ENCODE assay signal across 22 cellular contexts in genomic region chr5:1366514-1366913, GRCh38. TPM values are rescaled to one million over a fixed set of nuclear protein-coding genes. Genes with fewer than 3 reads are reported as not detected.
DNase-seq lines count a peak whose midpoint lies in the region; ATAC-seq and TF ChIP-seq lines count a peak whose summit lies in the region.
"Had no signal": no experiment of that assay in that cellular context is flagged by ENCODE, and none has a peak within 500 bp of the region (broad histone marks: within the 10 kb centered on the region; RNA-seq: fewer than 3 reads in every experiment).

No MANE protein-coding gene starts in this region.

- peaks cover 20% of the 10 kb centered on the region for H3K4me1 ChIP-seq in OCI-LY3 (ENCODE audit: low read length)
- no peaks in the 10 kb centered on the region for H3K4me1 ChIP-seq in neural progenitor cell
- H3K4me1 ChIP-seq: ascending aorta, prostate gland, thyroid gland had no signal

- H3K27ac ChIP-seq in OCI-LY3 (ENCODE audit: low read length) (no peak overlapping the region), neural progenitor cell (no peak overlapping the region), dorsolateral prefrontal cortex (no peak overlapping the region)
- H3K27ac ChIP-seq: ascending aorta, HL-60, KMS-11, prostate gland, thyroid gland had no signal

- H2AFZ ChIP-seq in OCI-LY3 (ENCODE audit: low read depth, low read length), result no peak overlapping the region
- no peak overlapping the region for H2AFZ ChIP-seq in neural progenitor cell (replicated peaks)

- H3K4me2 ChIP-seq in OCI-LY3 (ENCODE audit: low read length) (peak overlapping the region; percentile 45), neural progenitor cell (no peak overlapping the region)
- H3K4me2 ChIP-seq: KMS-11, SK-N-SH had no signal

- intact Hi-C loops in dorsolateral prefrontal cortex (cut with DNase I), result no loop called here

- H3F3A ChIP-seq in neural progenitor cell (ENCODE audit: low read depth), result no peaks in the 10 kb centered on the region

- no peaks in the 10 kb centered on the region for H3K9me3 ChIP-seq in OCI-LY3 (ENCODE audit: insufficient read depth, low read length)
- no peaks in the 10 kb centered on the region for H3K9me3 ChIP-seq in neural progenitor cell (ENCODE audit: low read depth)
- H3K9me3 ChIP-seq: ascending aorta, prostate gland, SK-N-SH, thyroid gland had no signal

- TF ChIP-seq CTCF in OCI-LY3 (IDR thresholded peaks at IDR 0.05; ENCODE audit: low read depth, low read length), result no peak
- no peak for TF ChIP-seq CTCF in neural progenitor cell (IDR thresholded peaks at IDR 0.05)
- TF ChIP-seq CTCF in dorsolateral prefrontal cortex (IDR thresholded peaks at IDR 0.05 in 54 of 56, conservative IDR thresholded peaks at IDR 0.05 in 2 of 56; ENCODE audit: low read depth in 1 of 56, partially characterized antibody in 56 of 56), result no peak

- DNase-seq in H7 (peak; percentile 38), NCI-H1048 (lab: John Stamatoyannopoulos, UW) (no peak), neural progenitor cell (ENCODE audit: low spot score) (no peak), dorsolateral prefrontal cortex (no peak)
- DNase-seq: activated naive CD4-positive, alpha-beta T cell treated with anti-CD3 and anti-CD28 coated beads, Interleukin-2, amount 10 ng/mL, durations not matched to agents 7 days and 5 days; DMS 273 treated with DMSO at 0.1 percent for 48 hours; hypothalamus; kidney glomerular epithelial cell; mesenchymal stem cell; NCI-H1105 treated with DMSO at 0.1 percent for 48 hours; NCI-H2171; SK-N-SH; small intestine; thyroid gland had no signal

- H3K27me3 Mint-ChIP-seq in neural progenitor cell (ENCODE audit: insufficient read depth, low read depth), result peaks cover 25% of the 10 kb centered on the region

- no peaks in the 10 kb centered on the region for H3K36me3 Mint-ChIP-seq in neural progenitor cell
- H3K36me3 Mint-ChIP-seq: activated naive CD4-positive, alpha-beta T cell treated with anti-CD3 and anti-CD28 coated beads, Interleukin-2, amount 10 ng/mL, durations not matched to agents 7 days and 5 days had no signal

- H3K79me2 ChIP-seq in OCI-LY3 (ENCODE audit: low read length) (no peaks in the 10 kb centered on the region), neural progenitor cell (ENCODE audit: low read depth) (no peaks in the 10 kb centered on the region)

- H3K9me3 Mint-ChIP-seq in neural progenitor cell, result no peaks in the 10 kb centered on the region
- H3K9me3 Mint-ChIP-seq: activated naive CD4-positive, alpha-beta T cell treated with anti-CD3 and anti-CD28 coated beads, Interleukin-2, amount 10 ng/mL, durations not matched to agents 7 days and 5 days; nephron had no signal

- H3K27ac Mint-ChIP-seq in neural progenitor cell, result no peak overlapping the region
- H3K27ac Mint-ChIP-seq: nephron had no signal

- H3K27me3 ChIP-seq in H7 (ENCODE audit: control insufficient read depth, insufficient read depth, low read length) (no peaks in the 10 kb centered on the region; the same call in 1 of the 2 replicates), OCI-LY3 (ENCODE audit: low read depth, low read length) (peaks cover 23% of the 10 kb centered on the region), neural progenitor cell (peaks cover 27% of the 10 kb centered on the region), dorsolateral prefrontal cortex (peaks cover 0 to 19% (median 0%) of the 10 kb centered on the region in 45 donors)
- H3K27me3 ChIP-seq: ascending aorta, thyroid gland had no signal

- H3K36me3 ChIP-seq in H7 (replicated peaks; ENCODE audit: control insufficient read depth, insufficient read depth, low read length) (no peaks in the 10 kb centered on the region), OCI-LY3 (replicated peaks; ENCODE audit: low read depth, low read length) (no peaks in the 10 kb centered on the region), neural progenitor cell (no peaks in the 10 kb centered on the region)
- H3K36me3 ChIP-seq: ascending aorta, prostate gland, thyroid gland had no signal

- H3K9ac ChIP-seq in OCI-LY3 (ENCODE audit: low read length), result no peak overlapping the region
- no peak overlapping the region for H3K9ac ChIP-seq in neural progenitor cell
- H3K9ac ChIP-seq: KMS-11, SK-N-SH had no signal

- ATAC-seq in GM18858 (IDR thresholded peaks at IDR 0.05; ENCODE audit: unreplicated experiment), result peak; percentile 80
- ATAC-seq in esophagus mucosa, result no peak

- no peak overlapping the region for H3K4me3 Mint-ChIP-seq in neural progenitor cell
- H3K4me3 Mint-ChIP-seq: activated naive CD4-positive, alpha-beta T cell treated with anti-CD3 and anti-CD28 coated beads, Interleukin-2, amount 10 ng/mL, durations not matched to agents 7 days and 5 days; nephron had no signal

- H4K20me1 ChIP-seq in OCI-LY3 (ENCODE audit: insufficient read depth, low read length) (no peaks in the 10 kb centered on the region), neural progenitor cell (ENCODE audit: low read depth) (no peaks in the 10 kb centered on the region)

- H3K4me1 Mint-ChIP-seq in neural progenitor cell, result no peaks in the 10 kb centered on the region
- H3K4me1 Mint-ChIP-seq: activated naive CD4-positive, alpha-beta T cell treated with anti-CD3 and anti-CD28 coated beads, Interleukin-2, amount 10 ng/mL, durations not matched to agents 7 days and 5 days; nephron had no signal

- H3K4me3 ChIP-seq in H7 (ENCODE audit: insufficient read depth, low read depth, low read length), result no peak overlapping the region
- H3K4me3 ChIP-seq in OCI-LY3 (ENCODE audit: low read length), result peak overlapping the region; percentile 13; the same call in 1 of the 2 replicates
- no peak overlapping the region for H3K4me3 ChIP-seq in neural progenitor cell
- no peak overlapping the region for H3K4me3 ChIP-seq in dorsolateral prefrontal cortex
- H3K4me3 ChIP-seq: ascending aorta, prostate gland, thyroid gland had no signal

RNA-seq across cellular contexts. Expression of gene CLPTM1L, which starts 21.6 kb away (rescaled TPM):
- 171 and 173 TPM in 2 replicates for total RNA-seq in H7 (2014; rRNA removed; shearing (Covaris generic))
- total RNA-seq in esophagus mucosa, result 39.5 TPM
- total RNA-seq in neural progenitor cell (ENCODE audit: low replicate concordance), result 74.8 and 79.9 TPM in 2 replicates
- total RNA-seq in dorsolateral prefrontal cortex, result 10 to 100 TPM; 43.0 to 76.3 (median 58.2) TPM
